Comparison of ENCODE assay signal across 18 cellular contexts in genomic region chr14:104344815-104345214, GRCh38.
DNase-seq lines count a peak whose midpoint lies in the region; ATAC-seq and TF ChIP-seq lines count a peak whose summit lies in the region.
"Had no signal": no experiment of that assay in that cellular context is flagged by ENCODE, and none has a peak within 500 bp of the region (broad histone marks: within the 10 kb centered on the region; RNA-seq: fewer than 3 reads in every experiment).

No MANE protein-coding gene starts in this region.

- no peak for TF ChIP-seq EP300 in transverse colon (IDR thresholded peaks at IDR 0.05; ENCODE audit: low read depth)

- TF ChIP-seq CTCF in PC-3 (conservative IDR thresholded peaks at IDR 0.05; ENCODE audit: low read depth, low read length) = no peak
- TF ChIP-seq CTCF in transverse colon (IDR thresholded peaks at IDR 0.05) = no peak

- H3K4me1 ChIP-seq in PC-3 (ENCODE audit: insufficient read depth, low read length) (peaks cover 16% of the 10 kb centered on the region), transverse colon (peaks cover 5 to 7% (median 6%) of the 10 kb centered on the region in 4 donors)

- POLR2A ChIA-PET in PC-3 (lab: Charles Lee; ENCODE audit: unreplicated experiment) (no interaction called here), HEK293T (lab: Yijun Ruan, JAX) (no interaction called here)

- intact Hi-C loops in PC-3 (cut with micrococcal nuclease) = no loop called here
- intact Hi-C loops in transverse colon (cut with DNase I; ENCODE audit: low total_unique reads) = loop anchor here (10.0 kb wide), 1 partner anchor 190 kb away; no protein-coding TSS in a partner anchor

- H3K27ac ChIP-seq in PC-3 (ENCODE audit: low read length) = no peak overlapping the region
- no peak overlapping the region for H3K27ac ChIP-seq in transverse colon
- H3K27ac ChIP-seq: HL-60 had no signal

- no peaks in the 10 kb centered on the region for H4K20me1 ChIP-seq in PC-3 (ENCODE audit: low read length)

- in situ Hi-C loops in transverse colon (cut with MboI; ENCODE audit: low pct_ligation_motif_present in 1 of 4, low pct_unique_long_range_greater_than_20kb in 1 of 4, low sequenced_read_pairs in 3 of 4) = no loop called here

- 35 to 47% methylated on average over 4 to 7 of the region's 7 CpGs for whole genome bisulfite sequencing in transverse colon (ENCODE audit: low coverage in 1 of 2), 2 donors

- peak; percentile 21; the same call in 1 of the 2 replicates for ATAC-seq in PC-3
- ATAC-seq: GM12878, Panc1, SK-N-SH treated with all-trans-retinoic acid at 6 μM for 48 hours had no signal

- CTCF ChIA-PET in PC-3 (lab: Charles Lee) = no interaction called here
- CTCF ChIA-PET in HEK293T (lab: Yijun Ruan, JAX) = no interaction called here

- H3K9me3 ChIP-seq in PC-3 (ENCODE audit: low read length) = no peaks in the 10 kb centered on the region
- no peaks in the 10 kb centered on the region for H3K9me3 ChIP-seq in transverse colon

- no peaks in the 10 kb centered on the region for H3K79me2 ChIP-seq in PC-3 (ENCODE audit: low read length)

- H3K4me3 ChIP-seq in PC-3 (ENCODE audit: low read length) (no peak overlapping the region), transverse colon (no peak overlapping the region)
- H3K4me3 ChIP-seq: GM12878 had no signal

- no peaks in the 10 kb centered on the region for H3F3A ChIP-seq in PC-3 (ENCODE audit: low read length, unreplicated experiment)

- no peak overlapping the region for H3K9ac ChIP-seq in PC-3 (ENCODE audit: low read length)

- no peaks in the 10 kb centered on the region for H3K9me2 ChIP-seq in PC-3 (replicated peaks; ENCODE audit: low read length)

- no peak for TF ChIP-seq POLR2A in transverse colon (IDR thresholded peaks at IDR 0.05)

- DNase-seq in NCI-H510A treated with DMSO at 0.1 percent for 48 hours (lab: John Stamatoyannopoulos, UW) (peak; percentile 49), NCI-H510A (lab: John Stamatoyannopoulos, UW) (no peak), NCI-H2081 treated with DMSO at 0.1 percent for 48 hours (lab: John Stamatoyannopoulos, UW) (peak; percentile 5), PC-3 (peak; percentile 26), transverse colon (no peak), SIG-M5 treated with dmso at 0.1 percent for 504 hours (lab: John Stamatoyannopoulos, UW; ENCODE audit: unreplicated experiment) (no peak), HEK293T (ENCODE audit: extremely low spot score) (no peak)
- DNase-seq: AML-193; KG1; NCI-H1105 treated with DMSO at 0.1 percent for 48 hours; NCI-H2171 treated with DMSO at 0.1 percent for 48 hours; NCI-H524 treated with DMSO at 0.1 percent for 48 hours; NK-92 treated with Interleukin-12 subunit alpha and Interleukin-12 subunit beta, amount 100 ng/mL, for 24 hours; SIG-M5 had no signal

- no TSS peak for BruUV-seq in PC-3 (replicated peaks; lab: Mats Ljungman, UMichigan)

- H3K4me2 ChIP-seq in PC-3 (ENCODE audit: low read length) = no peak overlapping the region

- no peak overlapping the region for H2AFZ ChIP-seq in PC-3 (ENCODE audit: low read length)

- H3K27me3 ChIP-seq in PC-3 (ENCODE audit: low read length) (peaks cover 42% of the 10 kb centered on the region), transverse colon (peaks cover 30% of the 10 kb centered on the region)

- no peaks in the 10 kb centered on the region for H3K36me3 ChIP-seq in PC-3 (ENCODE audit: low read depth, low read length)
- H3K36me3 ChIP-seq in transverse colon = no peaks in the 10 kb centered on the region

TF ChIP-seq in HEK293T, 16 proteins besides CTCF, POLR2A, EP300 and RAD21:
- no peak for TF ChIP-seq SUZ12 (IDR thresholded peaks at IDR 0.05)
- TF ChIP-seq FOXA1 (IDR thresholded peaks at IDR 0.05) = no peak
- TF ChIP-seq SP1 (IDR thresholded peaks at IDR 0.05) = no peak
- no peak for TF ChIP-seq ELF4 (IDR thresholded peaks at IDR 0.05)
- TF ChIP-seq TARDBP (IDR thresholded peaks at IDR 0.05) = no peak

Comparison
In these comparisons a context has a peak if more than half of its experiments do, and no peak if none do; other contexts are left out.
1. DNase-seq: peak in NCI-H510A treated with DMSO at 0.1 percent for 48 hours (single experiment), NCI-H2081 treated with DMSO at 0.1 percent for 48 hours (single experiment) and PC-3 (single experiment); none in NCI-H510A (single experiment), transverse colon (single experiment), SIG-M5 treated with dmso at 0.1 percent for 504 hours (single experiment) and HEK293T (single experiment).